ENCODE assay signal across 7 cellular contexts in the genomic region with DNA sequence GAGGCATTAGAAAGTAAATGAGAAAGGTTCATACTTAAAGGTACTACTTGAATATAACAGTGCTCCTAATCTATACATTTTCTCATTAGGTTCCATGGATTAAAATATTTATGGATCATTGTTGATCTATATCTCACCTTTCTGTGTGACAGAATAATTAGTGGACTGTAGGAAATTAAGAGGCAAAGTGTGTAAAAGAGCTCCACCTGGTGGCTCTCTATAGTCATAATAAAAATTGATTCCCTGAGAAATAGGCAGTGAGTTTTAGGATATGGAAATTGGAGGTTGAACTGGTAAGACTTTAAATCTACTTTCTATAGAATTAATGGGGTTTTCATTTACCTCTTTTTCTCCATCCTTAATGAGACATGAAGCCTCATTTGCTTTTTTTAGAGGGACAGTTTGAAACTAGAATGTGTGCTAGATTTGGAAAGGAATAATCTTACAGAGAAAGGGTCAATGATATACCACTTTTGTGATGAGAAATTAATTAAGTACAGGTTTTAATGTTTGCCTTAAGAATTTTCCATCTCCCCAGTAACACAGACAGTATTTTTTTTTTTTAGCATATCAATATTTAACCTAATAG. TPM values are rescaled to one million over a fixed set of nuclear protein-coding genes. Genes with fewer than 3 reads are reported as not detected.
DNase-seq lines count a peak whose midpoint lies in the region; ATAC-seq and TF ChIP-seq lines count a peak whose summit lies in the region.

No MANE protein-coding gene starts in this region.

- no peak overlapping the region for H3K27ac ChIP-seq in naive thymus-derived CD4-positive, alpha-beta T cell (ENCODE audit: low read depth, low read length)

- peak; percentile 45 for DNase-seq in DMS153 treated with DMSO at 0.1 percent for 48 hours (lab: John Stamatoyannopoulos, UW; ENCODE audit: unreplicated experiment)
- DNase-seq in NCI-H1694 (lab: John Stamatoyannopoulos, UW): peak; percentile 50
- DNase-seq in cardiac fibroblast (ENCODE audit: low read depth in 2 of 2): peak; percentile 36 to 43
- peak in 5 of 9 donors; percentile 22 to 32 (median 31) for DNase-seq in naive thymus-derived CD4-positive, alpha-beta T cell
- no peak for DNase-seq in ureter (ENCODE audit: low spot score)
- no peak for DNase-seq in activated T-cell treated with anti-CD3 and anti-CD28 coated beads for 4 hours

- peaks cover 0 to 47% (median 0%) of the 10 kb centered on the region in 3 experiments for H3K36me3 ChIP-seq in naive thymus-derived CD4-positive, alpha-beta T cell (ENCODE audit: control insufficient read depth in 2 of 3, insufficient read depth in 3 of 3, low read length in 3 of 3)

- no peaks in the 10 kb centered on the region for H3K9me3 Mint-ChIP-seq in naive thymus-derived CD4-positive, alpha-beta T cell

- no peaks in the 10 kb centered on the region for H3K27me3 ChIP-seq in naive thymus-derived CD4-positive, alpha-beta T cell (ENCODE audit: control insufficient read depth in 2 of 2, insufficient read depth in 2 of 2, low read length in 2 of 2)

- no peak overlapping the region for H3K4me3 ChIP-seq in cardiac fibroblast (replicated peaks in 1 of 2; ENCODE audit: low read depth in 2 of 2, low read length in 2 of 2)
- no peak overlapping the region for H3K4me3 ChIP-seq in naive thymus-derived CD4-positive, alpha-beta T cell (ENCODE audit: low read length)

- H3K27ac Mint-ChIP-seq in naive thymus-derived CD4-positive, alpha-beta T cell: peak overlapping the region in 6 of 9 donors; percentile 25 to 74 (median 53)

- no peaks in the 10 kb centered on the region for H3K4me1 ChIP-seq in naive thymus-derived CD4-positive, alpha-beta T cell (ENCODE audit: control insufficient read depth in 2 of 2, insufficient read depth in 2 of 2, low read length in 2 of 2)

- peak; percentile 61 for TF ChIP-seq CTCF in cardiac fibroblast (IDR thresholded peaks at IDR 0.05; ENCODE audit: low read depth, low read length)

- no peaks in the 10 kb centered on the region for H3K27me3 Mint-ChIP-seq in naive thymus-derived CD4-positive, alpha-beta T cell

- intact Hi-C loops in naive thymus-derived CD4-positive, alpha-beta T cell (cut with micrococcal nuclease): loop anchor here (1.0 to 5.0 kb wide), 7 partner anchors 11 to 367 kb away; a partner anchor contains a TSS

- H3K4me1 Mint-ChIP-seq in naive thymus-derived CD4-positive, alpha-beta T cell: peaks cover 0 to 13% (median 7%) of the 10 kb centered on the region in 7 donors

- peak; percentile 63 for ATAC-seq in GM19372 (IDR thresholded peaks at IDR 0.05; ENCODE audit: low read depth, unreplicated experiment)
- peak; percentile 72 for ATAC-seq in naive thymus-derived CD4-positive, alpha-beta T cell

- POLR2A ChIA-PET in naive thymus-derived CD4-positive, alpha-beta T cell (lab: Charles Lee): no interaction called here

- no peaks in the 10 kb centered on the region for H3K9me3 ChIP-seq in naive thymus-derived CD4-positive, alpha-beta T cell (ENCODE audit: control insufficient read depth in 2 of 3, low read length in 3 of 3)

- peaks cover 0 to 21% (median 15%) of the 10 kb centered on the region in 5 donors for H3K36me3 Mint-ChIP-seq in naive thymus-derived CD4-positive, alpha-beta T cell

- no peak overlapping the region for H3K4me3 Mint-ChIP-seq in naive thymus-derived CD4-positive, alpha-beta T cell

- CTCF ChIA-PET in naive thymus-derived CD4-positive, alpha-beta T cell (lab: Charles Lee): interaction anchor here (1.0 to 1.7 kb wide), 3 partner anchors 9 to 309 kb away, joined by 3 to 9 read pairs (median 8); no protein-coding TSS in a partner anchor

RNA-seq across cellular contexts. Expression of a gene that starts 11.8 kb away (rescaled TPM):
- 10 to 100 TPM in 4 of 5 experiments, 1 to 10 TPM in 1; 8.4 to 15.9 (median 12.2) TPM for total RNA-seq in naive thymus-derived CD4-positive, alpha-beta T cell
- 10 to 100 TPM; 30.3 to 33.4 TPM for polyA plus RNA-seq in naive thymus-derived CD4-positive, alpha-beta T cell
- total RNA-seq in ureter: 23.1 TPM

RNA-seq across cellular contexts. Expression of a gene that starts 17.2 kb away (rescaled TPM):
- total RNA-seq in naive thymus-derived CD4-positive, alpha-beta T cell: 10 to 100 TPM; 42.2 to 97.2 (median 70.9) TPM
- polyA plus RNA-seq in naive thymus-derived CD4-positive, alpha-beta T cell: 100 to 1,000 TPM in 1 of 2 donors, 10 to 100 TPM in 1; 94.5 to 119 TPM
- total RNA-seq in ureter: 79.8 TPM

Comparison
In these comparisons a context has a peak if more than half of its experiments do, and no peak if none do; other contexts are left out.
1. DNase-seq: peak in DMS153 treated with DMSO at 0.1 percent for 48 hours (single experiment), NCI-H1694 (single experiment), cardiac fibroblast (2 of 2) and naive thymus-derived CD4-positive, alpha-beta T cell (5 of 9); none in ureter (single experiment) and activated T-cell treated with anti-CD3 and anti-CD28 coated beads for 4 hours (single experiment).